8 cellular contexts compared by ENCODE assay signal in genomic region chr5:177350776-177351391, GRCh38. TPM values are rescaled to one million over a fixed set of nuclear protein-coding genes. Genes with fewer than 3 reads are reported as not detected.
DNase-seq lines count a peak whose midpoint lies in the region; ATAC-seq and TF ChIP-seq lines count a peak whose summit lies in the region.

No MANE protein-coding gene starts in this region.

- no peak for TF ChIP-seq POLR2A in sigmoid colon (IDR thresholded peaks at IDR 0.05)

- H3K36me3 ChIP-seq in GM23338 (ENCODE audit: insufficient read depth) (peaks cover 13% of the 10 kb centered on the region; the same call in 1 of the 2 replicates), SJCRH30 (no peaks in the 10 kb centered on the region; the same call in 1 of the 2 replicates), sigmoid colon (peaks cover 0 to 6% (median 2%) of the 10 kb centered on the region in 4 donors)

- H3K4me3 Mint-ChIP-seq in GM23338 = peak overlapping the region; percentile 99

- peak overlapping the region; percentile 96 for H3K27ac ChIP-seq in GM23338 (ENCODE audit: low read depth)
- peak overlapping the region; percentile 86 for H3K27ac ChIP-seq in SJCRH30
- H3K27ac ChIP-seq in sigmoid colon = peak overlapping the region; percentile 89 to 96 (median 92)

- H3K4me3 ChIP-seq in GM23338 (peak overlapping the region; percentile 99), SJCRH30 (peak overlapping the region; percentile 77), fibroblast of the aortic adventitia (ENCODE audit: low read depth, low read length) (peak overlapping the region; percentile 100), sigmoid colon (peak overlapping the region; percentile 59 to 93 (median 83))

- H3K9me2 ChIP-seq in GM23338 (ENCODE audit: insufficient read depth) = peaks cover 4% of the 10 kb centered on the region; the same call in 1 of the 2 replicates

- H3K9me3 ChIP-seq in SJCRH30 (replicated peaks) = no peaks in the 10 kb centered on the region
- no peaks in the 10 kb centered on the region for H3K9me3 ChIP-seq in sigmoid colon

- H2AFZ ChIP-seq in GM23338 = peak overlapping the region; percentile 17

- H3K4me1 ChIP-seq in GM23338 (ENCODE audit: insufficient read depth) (peaks cover 6% of the 10 kb centered on the region), SJCRH30 (peaks cover 8% of the 10 kb centered on the region; the same call in 1 of the 2 replicates), sigmoid colon (peaks cover 0 to 52% (median 36%) of the 10 kb centered on the region in 4 donors)

- H3K4me1 Mint-ChIP-seq in GM23338 = peaks cover 22% of the 10 kb centered on the region

- intact Hi-C loops in sigmoid colon (cut with DNase I) = loop anchor here (2.0 kb wide), 2 partner anchors 16 to 38 kb away; no protein-coding TSS in a partner anchor

- peak overlapping the region; percentile 97 for H3K4me2 ChIP-seq in GM23338

- no peak for DNase-seq in GM23338 (ENCODE audit: low spot score)
- peak in 1 of 2 experiments; percentile 25 for DNase-seq in SJCRH30
- no peak for DNase-seq in fibroblast of the aortic adventitia (ENCODE audit: low read depth)
- no peak for DNase-seq in sigmoid colon
- no peak for DNase-seq in NCI-H1105 treated with DMSO at 0.1 percent for 48 hours (lab: John Stamatoyannopoulos, UW)
- no peak for DNase-seq in AML-193 (lab: John Stamatoyannopoulos, UW)
- DNase-seq in amygdala (lab: John Stamatoyannopoulos, UW) = no peak

- 6 to 14% methylated on average over 19 of the region's 19 CpGs for WGBS in sigmoid colon, 2 donors

- TF ChIP-seq CTCF in GM23338 (conservative IDR thresholded peaks at IDR 0.05; ENCODE audit: low read depth in 2 of 2) (no peak), fibroblast of the aortic adventitia (IDR thresholded peaks at IDR 0.05; ENCODE audit: insufficient read depth, low read length) (no peak), sigmoid colon (IDR thresholded peaks at IDR 0.05) (no peak)

- peak; percentile 10; the same call in 2 of the 3 replicates for ATAC-seq in GM23338
- no peak for ATAC-seq in GM21529 (IDR thresholded peaks at IDR 0.05; ENCODE audit: unreplicated experiment)

- TF ChIP-seq EP300 in sigmoid colon (IDR thresholded peaks at IDR 0.05) = no peak

- H3K9me3 Mint-ChIP-seq in GM23338 = no peaks in the 10 kb centered on the region

- H3F3A ChIP-seq in GM23338 (replicated peaks; ENCODE audit: low read depth) = 0 out of 2 replicates have a peak, but pooled peaks cover 6% of the 10 kb centered on the region

- peaks cover 22% of the 10 kb centered on the region for H4K20me1 ChIP-seq in GM23338 (replicated peaks; ENCODE audit: insufficient read depth)

- peaks cover 11% of the 10 kb centered on the region for H3K27me3 Mint-ChIP-seq in GM23338 (ENCODE audit: insufficient read depth, low read depth, poor library complexity)

- peak overlapping the region; percentile 100 for H3K27ac Mint-ChIP-seq in GM23338

- peaks cover 14% of the 10 kb centered on the region for H3K36me3 Mint-ChIP-seq in GM23338 (ENCODE audit: low read depth)

- no peaks in the 10 kb centered on the region; the same call in 1 of the 2 replicates for H3K27me3 ChIP-seq in GM23338 (ENCODE audit: insufficient read depth)
- H3K27me3 ChIP-seq in SJCRH30 = no peaks in the 10 kb centered on the region
- no peaks in the 10 kb centered on the region for H3K27me3 ChIP-seq in sigmoid colon

- H3K79me2 ChIP-seq in GM23338 (replicated peaks; ENCODE audit: insufficient read depth) = peaks cover 55% of the 10 kb centered on the region

TF ChIP-seq in GM23338, 12 proteins besides CTCF, POLR2A, EP300 and RAD21 (continues in another document):
- no peak for TF ChIP-seq POLR2AphosphoS5 (IDR thresholded peaks at IDR 0.05; ENCODE audit: low read depth)
- no peak for TF ChIP-seq ZNF331 (CRISPR knock-in tag; IDR thresholded peaks at IDR 0.05; ENCODE audit: low read depth)
- no peak for TF ChIP-seq REST (IDR thresholded peaks at IDR 0.05; ENCODE audit: unreplicated experiment)
- no peak for TF ChIP-seq STAT1 (IDR thresholded peaks at IDR 0.05; ENCODE audit: unreplicated experiment)
- TF ChIP-seq CREB1 (CRISPR knock-in tag; IDR thresholded peaks at IDR 0.05; ENCODE audit: low read depth) = no peak
- no peak for TF ChIP-seq JUNB (IDR thresholded peaks at IDR 0.05; ENCODE audit: unreplicated experiment)

RNA-seq across cellular contexts. Expression of gene LMAN2, which starts 0.6 kb away (rescaled TPM):
- total RNA-seq in GM23338 (2014; rRNA removed; shearing (Covaris generic)) = 220 and 227 TPM in 2 replicates
- polyA plus RNA-seq in GM23338 (2016; fragmentation: Nextera tagmentation; extraction: Ambion mirVana) (145 and 153 TPM in 2 replicates), sigmoid colon (100 to 1,000 TPM in 2 of 3 donors, 10 to 100 TPM in 1; 62.5 to 244 (median 115) TPM)
- 144 and 156 TPM in 2 replicates for total RNA-seq in SJCRH30 (2014; rRNA removed; shearing (Covaris generic))
- total RNA-seq in fibroblast of the aortic adventitia (ENCODE audit: low replicate concordance) (116 and 190 TPM in 2 replicates), sigmoid colon (100 to 1,000 TPM in 2 of 4 donors, 10 to 100 TPM in 2; 87.5 to 169 (median 98.2) TPM)

RNA-seq across cellular contexts. Expression of gene RGS14, which starts 6.8 kb away (rescaled TPM):
- total RNA-seq in GM23338 (2014; rRNA removed; shearing (Covaris generic)) = 37.9 and 39.3 TPM in 2 replicates
- 23.5 and 24.8 TPM in 2 replicates for polyA plus RNA-seq in GM23338 (2016; fragmentation: Nextera tagmentation; extraction: Ambion mirVana)
- total RNA-seq in SJCRH30 (2014; rRNA removed; shearing (Covaris generic)) = 4.0 and 4.8 TPM in 2 replicates
- total RNA-seq in fibroblast of the aortic adventitia (ENCODE audit: low replicate concordance) = 3.1 and 28.9 TPM in 2 replicates
- total RNA-seq in sigmoid colon = 10 to 100 TPM in 3 of 4 donors, 1 to 10 TPM in 1; 9.6 to 26.6 (median 16.7) TPM
- 10 to 100 TPM; 12.7 to 21.0 (median 16.2) TPM for polyA plus RNA-seq in sigmoid colon

RNA-seq across cellular contexts. Expression of gene SLC34A1, which starts 33.4 kb away (rescaled TPM):
- 0.31 TPM in 1 of 2 replicates, not detected in the other for total RNA-seq in GM23338 (2014; rRNA removed; shearing (Covaris generic))
- polyA plus RNA-seq in GM23338 (2016; fragmentation: Nextera tagmentation; extraction: Ambion mirVana) (not detected in 2 replicates), sigmoid colon (under 1 TPM in 1 of 3 donors, not detected in 2; 0.04 TPM)
- not detected in 2 replicates for total RNA-seq in SJCRH30 (2014; rRNA removed; shearing (Covaris generic))
- total RNA-seq in fibroblast of the aortic adventitia (ENCODE audit: low replicate concordance) (not detected in 2 replicates), sigmoid colon (not detected)

RNA-seq across cellular contexts. Expression of gene MXD3, which starts 39.2 kb away (rescaled TPM):
- 11.6 and 13.0 TPM in 2 replicates for total RNA-seq in GM23338 (2014; rRNA removed; shearing (Covaris generic))
- polyA plus RNA-seq in GM23338 (2016; fragmentation: Nextera tagmentation; extraction: Ambion mirVana) = 8.4 and 9.9 TPM in 2 replicates
- total RNA-seq in SJCRH30 (2014; rRNA removed; shearing (Covaris generic)) = 36.6 and 37.6 TPM in 2 replicates
- 2.6 and 17.5 TPM in 2 replicates for total RNA-seq in fibroblast of the aortic adventitia (ENCODE audit: low replicate concordance)
- 10 to 100 TPM in 2 of 4 donors, 1 to 10 TPM in 2; 7.2 to 23.8 (median 12.9) TPM for total RNA-seq in sigmoid colon
- polyA plus RNA-seq in sigmoid colon = 10 to 100 TPM in 1 of 3 donors, 1 to 10 TPM in 2; 2.1 to 20.7 (median 5.4) TPM

RNA-seq across cellular contexts. Expression of gene PRELID1, which starts 47.3 kb away (rescaled TPM):
- total RNA-seq in GM23338 (2014; rRNA removed; shearing (Covaris generic)) = 271 and 328 TPM in 2 replicates
- polyA plus RNA-seq in GM23338 (2016; fragmentation: Nextera tagmentation; extraction: Ambion mirVana) (349 and 359 TPM in 2 replicates), sigmoid colon (100 to 1,000 TPM; 231 to 330 (median 257) TPM)
- total RNA-seq in SJCRH30 (2014; rRNA removed; shearing (Covaris generic)) = 226 and 259 TPM in 2 replicates
- total RNA-seq in fibroblast of the aortic adventitia (ENCODE audit: low replicate concordance) (118 and 120 TPM in 2 replicates), sigmoid colon (10 to 100 TPM; 59.3 to 64.9 (median 62.4) TPM)
